32 cellular contexts compared by ENCODE assay signal in genomic region chr3:53642211-53642610, GRCh38.
"Had no signal": no experiment of that assay in that cellular context is flagged by ENCODE, and none has a peak within 500 bp of the region (broad histone marks: within the 10 kb centered on the region; RNA-seq: fewer than 3 reads in every experiment).

No MANE protein-coding gene starts in this region.

- H3K4me3 ChIP-seq: MG63, PC-9, SJCRH30, SK-N-MC had no signal

- H3K4me2 ChIP-seq: PC-9 had no signal

- H3K36me3 ChIP-seq: MG63, SJCRH30 had no signal

- H3K4me3 Mint-ChIP-seq: T-cell had no signal

- H2AFZ ChIP-seq: PC-9 had no signal

- H3K9me3 Mint-ChIP-seq: T-cell had no signal

- H3K27me3 ChIP-seq: MG63, SJCRH30 had no signal

- DNase-seq: Kasumi-1, KG1, MG63, NCI-H1048, NCI-H1092 treated with DMSO at 0.1 percent for 48 hours, NCI-H1105 treated with DMSO at 0.1 percent for 48 hours, NCI-H1436, NCI-H146, NCI-H1694, NCI-H187, NCI-H1930, NCI-H2029 treated with DMSO at 0.1 percent for 48 hours, NCI-H2081 treated with DMSO at 0.1 percent for 48 hours, NCI-H2107, NCI-H2171, NCI-H226, NCI-H446 treated with DMSO at 0.1 percent for 48 hours, NCI-H510A, NCI-H524, NCI-H526, NCI-H774, PC-9, SHP77, SIG-M5, SJCRH30, T-cell had no signal

- H3K27ac ChIP-seq: PC-9, RWPE1, SJCRH30, SK-N-MC had no signal

- FAIRE-seq: RCC 7860 had no signal

- H3K4me1 Mint-ChIP-seq: T-cell had no signal

- ATAC-seq: Panc1, Right ventricle myocardium inferior, SK-N-SH treated with all-trans-retinoic acid at 6 μM for 48 hours, T-cell had no signal

- H3K9me3 ChIP-seq: MG63, SJCRH30 had no signal

- H3K36me3 Mint-ChIP-seq: T-cell had no signal

- H3K4me1 ChIP-seq: SJCRH30 had no signal

- H3K27ac Mint-ChIP-seq: T-cell had no signal
